Comparison of ENCODE assay signal across 28 cellular contexts in the genomic region with DNA sequence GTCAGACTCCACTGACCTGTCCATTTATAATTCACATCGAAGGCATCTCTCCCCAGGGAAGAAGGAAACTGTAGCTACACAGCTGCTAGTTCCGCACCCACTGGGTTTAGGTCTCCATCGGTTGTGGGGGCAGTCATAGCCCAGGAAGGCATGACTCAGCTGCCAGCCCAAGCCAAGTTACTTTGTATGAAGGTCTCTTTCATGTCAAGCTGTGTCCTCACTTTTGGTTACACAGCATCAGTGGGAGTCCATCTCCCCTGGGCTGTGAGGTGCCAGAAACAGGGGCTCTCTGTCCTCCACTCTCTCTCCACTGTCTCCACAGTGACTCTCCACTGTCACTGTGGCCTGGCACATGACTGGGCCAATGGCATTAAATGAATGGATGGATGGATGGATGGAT.
"Had no signal": no experiment of that assay in that cellular context is flagged by ENCODE, and none has a peak within 500 bp of the region (broad histone marks: within the 10 kb centered on the region; RNA-seq: fewer than 3 reads in every experiment).

No MANE protein-coding gene starts in this region.

- FAIRE-seq: islet of Langerhans, pancreas had no signal

- H3K4me1 Mint-ChIP-seq: endodermal cell; natural killer cell; stimulated activated effector memory CD8-positive, alpha-beta T cell treated with anti-CD3 and anti-CD28 coated beads, Interleukin-12 subunit alpha, Interleukin-12 subunit beta, amount 100 ng/mL, for 72 hours had no signal

- H3K27ac Mint-ChIP-seq: dendritic cell treated with granulocyte-macrophage colony-stimulating factor and Interleukin-4, amounts not matched to agents 40 ng/mL and 50 ng/mL, for 4 days; endodermal cell; natural killer cell; stimulated activated effector memory CD8-positive, alpha-beta T cell treated with anti-CD3 and anti-CD28 coated beads, Interleukin-12 subunit alpha, Interleukin-12 subunit beta, amount 100 ng/mL, for 72 hours; type B pancreatic cell had no signal

- H3K4me3 ChIP-seq: colonic mucosa, gastroesophageal sphincter, heart left ventricle, lower lobe of right lung, pancreas, smooth muscle cell, stomach, tibial artery had no signal

- H3K36me3 Mint-ChIP-seq: natural killer cell; stimulated activated effector memory CD8-positive, alpha-beta T cell treated with anti-CD3 and anti-CD28 coated beads, Interleukin-12 subunit alpha, Interleukin-12 subunit beta, amount 100 ng/mL, for 72 hours; type B pancreatic cell had no signal

- H3K4me1 ChIP-seq: colonic mucosa, foreskin keratinocyte, gastroesophageal sphincter, heart left ventricle, lower lobe of right lung, pancreas, stomach, tibial artery had no signal

- H3K4me3 Mint-ChIP-seq: dendritic cell treated with granulocyte-macrophage colony-stimulating factor and Interleukin-4, amounts not matched to agents 40 ng/mL and 50 ng/mL, for 4 days; endodermal cell; natural killer cell; stimulated activated effector memory CD8-positive, alpha-beta T cell treated with anti-CD3 and anti-CD28 coated beads, Interleukin-12 subunit alpha, Interleukin-12 subunit beta, amount 100 ng/mL, for 72 hours; type B pancreatic cell had no signal

- H3K27me3 ChIP-seq: colonic mucosa, foreskin keratinocyte, neutrophil, pancreas, tibial artery had no signal

- H3K9me3 ChIP-seq: colonic mucosa, heart left ventricle, lower lobe of right lung, neutrophil, pancreas, tibial artery had no signal

- H3K9me3 Mint-ChIP-seq: dendritic cell treated with granulocyte-macrophage colony-stimulating factor and Interleukin-4, amounts not matched to agents 40 ng/mL and 50 ng/mL, for 4 days; endodermal cell; natural killer cell; stimulated activated effector memory CD8-positive, alpha-beta T cell treated with anti-CD3 and anti-CD28 coated beads, Interleukin-12 subunit alpha, Interleukin-12 subunit beta, amount 100 ng/mL, for 72 hours; type B pancreatic cell had no signal

- H3K4me2 ChIP-seq: smooth muscle cell had no signal

- H3K36me3 ChIP-seq: colonic mucosa, gastroesophageal sphincter, heart left ventricle, lower lobe of right lung, neutrophil, pancreas, stomach, tibial artery had no signal

- DNase-seq: colonic mucosa; effector CD8-positive, alpha-beta T cell; endodermal cell; foreskin keratinocyte; heart left ventricle; hippocampal formation; kidney glomerular epithelial cell; left colon; left ventricle myocardium superior; lower lobe of right lung; natural killer cell; pancreas; stimulated activated CD4-positive, alpha-beta T cell treated with anti-CD3 and anti-CD28 coated beads, Interleukin-12 subunit alpha, Interleukin-12 subunit beta, amount 100 ng/mL, for 4 hours; stimulated activated CD4-positive, alpha-beta T cell treated with anti-CD3 and anti-CD28 coated beads, Interleukin-1b, Interleukin-23, amount 100 ng/mL, for 48 hours; stimulated activated CD4-positive, alpha-beta T cell treated with anti-CD3 and anti-CD28 coated beads, Interleukin-4, amount 100 ng/mL, for 1 hour; stimulated activated naive CD4-positive, alpha-beta T cell treated with Interleukin-2 at 50 U/mL for 16 hours; stomach; tibial artery had no signal

- H3K27me3 Mint-ChIP-seq: dendritic cell treated with granulocyte-macrophage colony-stimulating factor and Interleukin-4, amounts not matched to agents 40 ng/mL and 50 ng/mL, for 4 days had no signal

- ATAC-seq: esophagus mucosa; foreskin keratinocyte; gastroesophageal sphincter; heart left ventricle; left colon; left ventricle myocardium superior; lower lobe of right lung; natural killer cell; pancreas; sciatic nerve; stimulated activated effector memory CD8-positive, alpha-beta T cell treated with anti-CD3 and anti-CD28 coated beads, Interleukin-12 subunit alpha, Interleukin-12 subunit beta, amount 100 ng/mL, for 72 hours had no signal

- H3K27ac ChIP-seq: colonic mucosa, epithelial cell of prostate, foreskin keratinocyte, gastroesophageal sphincter, heart left ventricle, lower lobe of right lung, neutrophil, pancreas, stomach, tibial artery had no signal
